ENCODE assay signal across 8 cellular contexts in the genomic region with DNA sequence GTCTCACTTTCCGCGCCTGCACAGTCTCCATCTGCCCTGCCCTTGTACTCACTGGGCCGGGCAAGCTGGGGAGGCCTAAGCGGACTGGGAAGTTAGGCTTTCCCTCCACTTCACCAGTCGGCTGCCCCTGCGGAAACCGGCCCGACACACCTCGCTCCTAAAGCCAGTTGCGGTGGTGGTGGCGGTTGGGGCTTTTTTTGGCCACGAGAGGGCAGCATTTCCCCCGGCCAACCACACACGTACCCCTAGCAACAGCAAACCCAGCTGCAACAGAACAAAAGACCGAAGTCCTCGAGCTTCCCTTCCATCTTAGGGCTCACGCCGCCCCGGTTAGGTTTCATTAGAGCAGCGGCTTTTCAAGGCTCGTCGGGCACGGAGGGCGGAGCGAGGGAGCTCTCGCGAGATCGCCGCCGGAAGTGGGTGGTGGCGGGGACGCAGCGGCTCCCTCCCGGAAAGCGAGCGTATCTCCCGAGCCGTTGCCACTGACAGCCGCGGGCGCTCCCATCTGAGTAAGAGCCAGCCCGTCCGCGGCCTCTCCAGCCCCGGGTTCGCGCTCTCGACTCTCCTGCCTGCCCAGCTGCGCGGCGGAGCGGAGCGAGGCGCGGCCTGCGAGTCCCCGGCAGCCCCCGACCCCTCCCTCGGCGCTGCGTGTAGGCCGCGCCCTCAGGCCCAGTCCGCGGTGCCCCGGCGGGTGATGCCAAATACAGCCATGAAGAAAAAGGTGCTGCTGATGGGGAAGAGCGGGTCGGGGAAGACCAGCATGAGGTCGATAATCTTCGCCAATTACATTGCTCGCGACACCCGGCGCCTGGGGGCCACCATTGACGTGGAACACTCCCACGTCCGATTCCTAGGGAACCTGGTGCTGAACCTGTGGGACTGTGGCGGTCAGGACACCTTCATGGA. TPM values are rescaled to one million over a fixed set of nuclear protein-coding genes. Genes with fewer than 3 reads are reported as not detected.
DNase-seq lines count a peak whose midpoint lies in the region; ATAC-seq and TF ChIP-seq lines count a peak whose summit lies in the region.

A gene with protein sequence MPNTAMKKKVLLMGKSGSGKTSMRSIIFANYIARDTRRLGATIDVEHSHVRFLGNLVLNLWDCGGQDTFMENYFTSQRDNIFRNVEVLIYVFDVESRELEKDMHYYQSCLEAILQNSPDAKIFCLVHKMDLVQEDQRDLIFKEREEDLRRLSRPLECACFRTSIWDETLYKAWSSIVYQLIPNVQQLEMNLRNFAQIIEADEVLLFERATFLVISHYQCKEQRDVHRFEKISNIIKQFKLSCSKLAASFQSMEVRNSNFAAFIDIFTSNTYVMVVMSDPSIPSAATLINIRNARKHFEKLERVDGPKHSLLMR (plus strand): TSS at position 462 of the 906 bp plus-strand sequence. CDS start 233 bp downstream, at position 695.

- intact Hi-C loops in uterus (cut with DNase I; ENCODE audit: low total_unique reads): no loop called here

- no peaks in the 10 kb centered on the region for H3K9me3 ChIP-seq in T-helper 17 cell (ENCODE audit: control insufficient read depth, low read length, poor library complexity, severe bottlenecking)
- no peaks in the 10 kb centered on the region for H3K9me3 ChIP-seq in right atrium auricular region
- H3K9me3 ChIP-seq in uterus: no peaks in the 10 kb centered on the region

- peak within 1 kb of the TSS; percentile 98 for H3K27ac Mint-ChIP-seq in T-helper 17 cell

- peak; percentile 88 to 93 for TF ChIP-seq CTCF in right atrium auricular region (IDR thresholded peaks at IDR 0.05)
- TF ChIP-seq CTCF in uterus (IDR thresholded peaks at IDR 0.05): peak; percentile 83 to 88 (median 88)

- H3K36me3 Mint-ChIP-seq in T-helper 17 cell (ENCODE audit: low read depth): peaks cover 4% of the 10 kb centered on the region

- H3K4me3 ChIP-seq in right atrium auricular region: peak within 1 kb of the TSS; percentile 88 to 98
- peak within 1 kb of the TSS; percentile 55 to 85 for H3K4me3 ChIP-seq in uterus

- peaks cover 21% of the 10 kb centered on the region for H3K4me1 Mint-ChIP-seq in T-helper 17 cell

- H3K27ac ChIP-seq in right atrium auricular region (peak within 1 kb of the TSS; percentile 94 to 99), uterus (peak within 1 kb of the TSS; percentile 94 to 96)

- peak; percentile 92 for DNase-seq in NCI-H1694 treated with DMSO at 0.1 percent for 48 hours (lab: John Stamatoyannopoulos, UW)
- DNase-seq in T-helper 17 cell: peak; percentile 92 to 93 (median 93)
- DNase-seq in amygdala (lab: John Stamatoyannopoulos, UW): peak; percentile 37 to 98 (median 88)
- DNase-seq in right atrium auricular region (ENCODE audit: low spot score): peak; percentile 94
- peak; percentile 84 for DNase-seq in pulmonary artery endothelial cell (ENCODE audit: low read depth, low spot score)
- DNase-seq in uterus: peak; percentile 94 to 95

- peaks cover 0 to 31% of the 10 kb centered on the region in 2 donors for H3K4me1 ChIP-seq in right atrium auricular region
- H3K4me1 ChIP-seq in uterus: peaks cover 5 to 11% of the 10 kb centered on the region in 2 donors

- H3K27me3 ChIP-seq in right atrium auricular region (no peaks in the 10 kb centered on the region), uterus (no peaks in the 10 kb centered on the region)

- ATAC-seq in GM18498 (IDR thresholded peaks at IDR 0.05; ENCODE audit: unreplicated experiment) (peak; percentile 91), HG02938 (IDR thresholded peaks at IDR 0.05; ENCODE audit: unreplicated experiment) (peak; percentile 90), T-helper 17 cell (peak; percentile 92)

- H3K36me3 ChIP-seq in right atrium auricular region (no peaks in the 10 kb centered on the region), uterus (no peaks in the 10 kb centered on the region)

- peak; percentile 87 for TF ChIP-seq POLR2A in uterus (IDR thresholded peaks at IDR 0.05)

- H3K27me3 Mint-ChIP-seq in T-helper 17 cell: no peaks in the 10 kb centered on the region

- H3K4me3 Mint-ChIP-seq in T-helper 17 cell: peak within 1 kb of the TSS; percentile 94

RNA-seq across cellular contexts. Expression of the gene that starts here (rescaled TPM):
- total RNA-seq in T-helper 17 cell: 10 to 100 TPM; 35.2 to 37.0 TPM
- 10 to 100 TPM; 59.1 to 67.0 TPM for total RNA-seq in right atrium auricular region
- total RNA-seq in pulmonary artery endothelial cell: 38.4 and 51.6 TPM in 2 replicates
- 100 to 1,000 TPM in 1 of 4 donors, 10 to 100 TPM in 3; 37.1 to 108 (median 62.5) TPM for total RNA-seq in uterus

Comparison
In these comparisons a context has a peak if more than half of its experiments do, and no peak if none do; other contexts are left out.
1. Peak in every context shown above with its lines: DNase-seq, ATAC-seq, H3K4me3 ChIP-seq and H3K27ac ChIP-seq.